ENCODE assay signal across 1 cellular context in the genomic region with DNA sequence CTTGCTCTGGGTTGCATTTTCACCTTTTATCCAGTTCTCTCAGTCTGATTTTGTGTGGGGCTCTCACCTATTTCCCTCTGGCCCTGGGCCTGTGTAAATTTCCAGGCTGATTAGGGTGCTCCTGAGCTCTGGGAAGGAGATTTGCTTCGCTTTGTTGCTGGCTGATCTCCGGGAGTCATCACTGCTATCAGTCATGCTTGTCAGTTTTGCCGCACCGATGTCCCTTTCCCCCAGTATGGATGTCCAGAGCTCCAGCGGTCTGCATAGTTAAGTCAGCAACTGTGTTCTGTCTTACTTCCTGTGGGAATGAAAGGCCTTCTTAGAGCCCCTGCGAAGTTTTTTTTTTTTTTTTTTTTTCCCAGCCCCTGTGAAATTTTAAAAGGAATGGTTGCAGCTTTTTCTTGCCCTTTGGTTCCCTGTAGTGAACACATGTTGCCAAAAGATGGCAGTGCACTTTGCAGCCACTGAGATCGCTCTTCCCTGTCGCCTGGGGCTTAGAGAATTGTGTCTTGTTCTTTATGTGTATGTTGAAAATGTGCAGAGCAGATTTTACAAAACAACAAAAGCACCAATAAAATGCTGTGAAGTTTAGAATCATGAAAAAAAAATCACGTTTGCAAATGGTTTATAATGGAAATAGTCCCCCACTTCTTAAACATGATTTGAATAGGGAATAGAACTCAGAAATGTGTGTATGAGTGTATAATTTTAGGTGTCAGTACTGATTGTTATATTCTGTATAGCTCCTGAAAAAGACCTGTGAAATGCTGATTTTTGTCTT.
TF ChIP-seq lines count a peak whose summit lies in the region.

No MANE protein-coding gene starts in this region.

TF ChIP-seq in GM23338, 12 proteins besides CTCF, POLR2A, EP300 and RAD21 (continued from another document):
- TF ChIP-seq, protein P1, sequence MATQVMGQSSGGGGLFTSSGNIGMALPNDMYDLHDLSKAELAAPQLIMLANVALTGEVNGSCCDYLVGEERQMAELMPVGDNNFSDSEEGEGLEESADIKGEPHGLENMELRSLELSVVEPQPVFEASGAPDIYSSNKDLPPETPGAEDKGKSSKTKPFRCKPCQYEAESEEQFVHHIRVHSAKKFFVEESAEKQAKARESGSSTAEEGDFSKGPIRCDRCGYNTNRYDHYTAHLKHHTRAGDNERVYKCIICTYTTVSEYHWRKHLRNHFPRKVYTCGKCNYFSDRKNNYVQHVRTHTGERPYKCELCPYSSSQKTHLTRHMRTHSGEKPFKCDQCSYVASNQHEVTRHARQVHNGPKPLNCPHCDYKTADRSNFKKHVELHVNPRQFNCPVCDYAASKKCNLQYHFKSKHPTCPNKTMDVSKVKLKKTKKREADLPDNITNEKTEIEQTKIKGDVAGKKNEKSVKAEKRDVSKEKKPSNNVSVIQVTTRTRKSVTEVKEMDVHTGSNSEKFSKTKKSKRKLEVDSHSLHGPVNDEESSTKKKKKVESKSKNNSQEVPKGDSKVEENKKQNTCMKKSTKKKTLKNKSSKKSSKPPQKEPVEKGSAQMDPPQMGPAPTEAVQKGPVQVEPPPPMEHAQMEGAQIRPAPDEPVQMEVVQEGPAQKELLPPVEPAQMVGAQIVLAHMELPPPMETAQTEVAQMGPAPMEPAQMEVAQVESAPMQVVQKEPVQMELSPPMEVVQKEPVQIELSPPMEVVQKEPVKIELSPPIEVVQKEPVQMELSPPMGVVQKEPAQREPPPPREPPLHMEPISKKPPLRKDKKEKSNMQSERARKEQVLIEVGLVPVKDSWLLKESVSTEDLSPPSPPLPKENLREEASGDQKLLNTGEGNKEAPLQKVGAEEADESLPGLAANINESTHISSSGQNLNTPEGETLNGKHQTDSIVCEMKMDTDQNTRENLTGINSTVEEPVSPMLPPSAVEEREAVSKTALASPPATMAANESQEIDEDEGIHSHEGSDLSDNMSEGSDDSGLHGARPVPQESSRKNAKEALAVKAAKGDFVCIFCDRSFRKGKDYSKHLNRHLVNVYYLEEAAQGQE (IDR thresholded peaks at IDR 0.05; ENCODE audit: unreplicated experiment) = no peak
- TF ChIP-seq, protein P2, sequence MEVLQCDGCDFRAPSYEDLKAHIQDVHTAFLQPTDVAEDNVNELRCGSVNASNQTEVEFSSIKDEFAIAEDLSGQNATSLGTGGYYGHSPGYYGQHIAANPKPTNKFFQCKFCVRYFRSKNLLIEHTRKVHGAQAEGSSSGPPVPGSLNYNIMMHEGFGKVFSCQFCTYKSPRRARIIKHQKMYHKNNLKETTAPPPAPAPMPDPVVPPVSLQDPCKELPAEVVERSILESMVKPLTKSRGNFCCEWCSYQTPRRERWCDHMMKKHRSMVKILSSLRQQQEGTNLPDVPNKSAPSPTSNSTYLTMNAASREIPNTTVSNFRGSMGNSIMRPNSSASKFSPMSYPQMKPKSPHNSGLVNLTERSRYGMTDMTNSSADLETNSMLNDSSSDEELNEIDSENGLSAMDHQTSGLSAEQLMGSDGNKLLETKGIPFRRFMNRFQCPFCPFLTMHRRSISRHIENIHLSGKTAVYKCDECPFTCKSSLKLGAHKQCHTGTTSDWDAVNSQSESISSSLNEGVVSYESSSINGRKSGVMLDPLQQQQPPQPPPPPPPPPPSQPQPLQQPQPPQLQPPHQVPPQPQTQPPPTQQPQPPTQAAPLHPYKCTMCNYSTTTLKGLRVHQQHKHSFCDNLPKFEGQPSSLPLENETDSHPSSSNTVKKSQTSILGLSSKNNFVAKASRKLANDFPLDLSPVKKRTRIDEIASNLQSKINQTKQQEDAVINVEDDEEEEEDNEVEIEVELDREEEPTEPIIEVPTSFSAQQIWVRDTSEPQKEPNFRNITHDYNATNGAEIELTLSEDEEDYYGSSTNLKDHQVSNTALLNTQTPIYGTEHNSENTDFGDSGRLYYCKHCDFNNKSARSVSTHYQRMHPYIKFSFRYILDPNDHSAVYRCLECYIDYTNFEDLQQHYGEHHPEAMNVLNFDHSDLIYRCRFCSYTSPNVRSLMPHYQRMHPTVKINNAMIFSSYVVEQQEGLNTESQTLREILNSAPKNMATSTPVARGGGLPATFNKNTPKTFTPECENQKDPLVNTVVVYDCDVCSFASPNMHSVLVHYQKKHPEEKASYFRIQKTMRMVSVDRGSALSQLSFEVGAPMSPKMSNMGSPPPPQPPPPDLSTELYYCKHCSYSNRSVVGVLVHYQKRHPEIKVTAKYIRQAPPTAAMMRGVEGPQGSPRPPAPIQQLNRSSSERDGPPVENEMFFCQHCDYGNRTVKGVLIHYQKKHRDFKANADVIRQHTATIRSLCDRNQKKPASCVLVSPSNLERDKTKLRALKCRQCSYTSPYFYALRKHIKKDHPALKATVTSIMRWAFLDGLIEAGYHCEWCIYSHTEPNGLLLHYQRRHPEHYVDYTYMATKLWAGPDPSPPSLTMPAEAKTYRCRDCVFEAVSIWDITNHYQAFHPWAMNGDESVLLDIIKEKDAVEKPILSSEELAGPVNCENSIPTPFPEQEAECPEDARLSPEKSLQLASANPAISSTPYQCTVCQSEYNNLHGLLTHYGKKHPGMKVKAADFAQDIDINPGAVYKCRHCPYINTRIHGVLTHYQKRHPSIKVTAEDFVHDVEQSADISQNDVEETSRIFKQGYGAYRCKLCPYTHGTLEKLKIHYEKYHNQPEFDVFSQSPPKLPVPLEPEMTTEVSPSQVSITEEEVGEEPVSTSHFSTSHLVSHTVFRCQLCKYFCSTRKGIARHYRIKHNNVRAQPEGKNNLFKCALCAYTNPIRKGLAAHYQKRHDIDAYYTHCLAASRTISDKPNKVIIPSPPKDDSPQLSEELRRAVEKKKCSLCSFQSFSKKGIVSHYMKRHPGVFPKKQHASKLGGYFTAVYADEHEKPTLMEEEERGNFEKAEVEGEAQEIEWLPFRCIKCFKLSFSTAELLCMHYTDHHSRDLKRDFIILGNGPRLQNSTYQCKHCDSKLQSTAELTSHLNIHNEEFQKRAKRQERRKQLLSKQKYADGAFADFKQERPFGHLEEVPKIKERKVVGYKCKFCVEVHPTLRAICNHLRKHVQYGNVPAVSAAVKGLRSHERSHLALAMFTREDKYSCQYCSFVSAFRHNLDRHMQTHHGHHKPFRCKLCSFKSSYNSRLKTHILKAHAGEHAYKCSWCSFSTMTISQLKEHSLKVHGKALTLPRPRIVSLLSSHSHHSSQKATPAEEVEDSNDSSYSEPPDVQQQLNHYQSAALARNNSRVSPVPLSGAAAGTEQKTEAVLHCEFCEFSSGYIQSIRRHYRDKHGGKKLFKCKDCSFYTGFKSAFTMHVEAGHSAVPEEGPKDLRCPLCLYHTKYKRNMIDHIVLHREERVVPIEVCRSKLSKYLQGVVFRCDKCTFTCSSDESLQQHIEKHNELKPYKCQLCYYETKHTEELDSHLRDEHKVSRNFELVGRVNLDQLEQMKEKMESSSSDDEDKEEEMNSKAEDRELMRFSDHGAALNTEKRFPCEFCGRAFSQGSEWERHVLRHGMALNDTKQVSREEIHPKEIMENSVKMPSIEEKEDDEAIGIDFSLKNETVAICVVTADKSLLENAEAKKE (CRISPR knock-in tag; IDR thresholded peaks at IDR 0.05) = no peak
- TF ChIP-seq JUNB (IDR thresholded peaks at IDR 0.05; ENCODE audit: unreplicated experiment) (no peak), CREB1 (CRISPR knock-in tag; IDR thresholded peaks at IDR 0.05; ENCODE audit: low read depth) (no peak), EZH2 (IDR thresholded peaks at IDR 0.05; ENCODE audit: low read depth, unreplicated experiment) (no peak), ZNF331 (CRISPR knock-in tag; IDR thresholded peaks at IDR 0.05; ENCODE audit: low read depth) (no peak)
TF ChIP-seq in GM23338: peak in this region for 0.
